8 cellular contexts compared by ENCODE assay signal in genomic region chr7:70856889-70857511, GRCh38.
DNase-seq lines count a peak whose midpoint lies in the region; ATAC-seq and TF ChIP-seq lines count a peak whose summit lies in the region.

No MANE protein-coding gene starts in this region.

- H4K20me1 ChIP-seq in Karpas-422 (ENCODE audit: insufficient read depth, low read depth, low read length) = no peaks in the 10 kb centered on the region

- no peak overlapping the region for H3K4me2 ChIP-seq in Karpas-422 (ENCODE audit: low read depth, low read length, poor library complexity, severe bottlenecking)

- no peak overlapping the region for H2AFZ ChIP-seq in Karpas-422 (ENCODE audit: low read length)

- H3K4me1 ChIP-seq in Karpas-422 (ENCODE audit: low read length) (no peaks in the 10 kb centered on the region), psoas muscle (no peaks in the 10 kb centered on the region)

- CTCF ChIA-PET in activated naive CD4-positive, alpha-beta T cell treated with anti-CD3 and anti-CD28 coated beads, Interleukin-2, amount 10 ng/mL, durations not matched to agents 7 days and 5 days (lab: Charles Lee) = interaction anchor here (0.7 to 6.9 kb wide), 3 partner anchors 11 to 878 kb away, joined by 3 to 48 read pairs (median 4); no protein-coding TSS in a partner anchor

- no peaks in the 10 kb centered on the region for H3K79me2 ChIP-seq in Karpas-422 (ENCODE audit: low read length)

- peaks cover 13% of the 10 kb centered on the region for H3K9me3 Mint-ChIP-seq in activated naive CD4-positive, alpha-beta T cell treated with anti-CD3 and anti-CD28 coated beads, Interleukin-2, amount 10 ng/mL, durations not matched to agents 7 days and 5 days

- no peaks in the 10 kb centered on the region for H3K27me3 ChIP-seq in Karpas-422 (ENCODE audit: low read length)
- H3K27me3 ChIP-seq in psoas muscle (ENCODE audit: insufficient read depth in 3 of 3, low read length in 2 of 3) = no peaks in the 10 kb centered on the region

- H3K9me2 ChIP-seq in Karpas-422 (replicated peaks; ENCODE audit: insufficient read depth, low read length) = no peaks in the 10 kb centered on the region

- peak; percentile 95 for TF ChIP-seq CTCF in psoas muscle (IDR thresholded peaks at IDR 0.05)

- WGBS in psoas muscle, 3 donors = 12 to 19% (median 13%) methylated on average over 4 of the region's 4 CpGs

- H3K27ac Mint-ChIP-seq in activated naive CD4-positive, alpha-beta T cell treated with anti-CD3 and anti-CD28 coated beads, Interleukin-2, amount 10 ng/mL, durations not matched to agents 7 days and 5 days = no peak overlapping the region

- H3K36me3 Mint-ChIP-seq in activated naive CD4-positive, alpha-beta T cell treated with anti-CD3 and anti-CD28 coated beads, Interleukin-2, amount 10 ng/mL, durations not matched to agents 7 days and 5 days = no peaks in the 10 kb centered on the region

- H3K27me3 Mint-ChIP-seq in activated naive CD4-positive, alpha-beta T cell treated with anti-CD3 and anti-CD28 coated beads, Interleukin-2, amount 10 ng/mL, durations not matched to agents 7 days and 5 days = no peaks in the 10 kb centered on the region

- no peak for ATAC-seq in left cardiac atrium
- ATAC-seq in psoas muscle = no peak
- no peak for ATAC-seq in HG03196 (IDR thresholded peaks at IDR 0.05; ENCODE audit: unreplicated experiment)
- no peak for ATAC-seq in HG03280 (IDR thresholded peaks at IDR 0.05; ENCODE audit: unreplicated experiment)

- H3K9me3 ChIP-seq in Karpas-422 (ENCODE audit: low read length) (no peaks in the 10 kb centered on the region), psoas muscle (no peaks in the 10 kb centered on the region)

- H3K4me3 ChIP-seq in Karpas-422 (ENCODE audit: low read length) = no peak overlapping the region
- H3K4me3 ChIP-seq in psoas muscle = no peak overlapping the region

- H3K4me1 Mint-ChIP-seq in activated naive CD4-positive, alpha-beta T cell treated with anti-CD3 and anti-CD28 coated beads, Interleukin-2, amount 10 ng/mL, durations not matched to agents 7 days and 5 days = no peaks in the 10 kb centered on the region

- intact Hi-C loops in left cardiac atrium (cut with DNase I) = loop anchor here (2.0 kb wide), 1 partner anchor 876 kb away; no protein-coding TSS in a partner anchor
- intact Hi-C loops in psoas muscle (cut with DNase I) = loop anchor here in 1 of 2 donors (1.0 to 2.0 kb wide), 2 partner anchors 876 to 879 kb away; no protein-coding TSS in a partner anchor

- no peak overlapping the region for H3K9ac ChIP-seq in Karpas-422 (ENCODE audit: low read length)

- no peak overlapping the region for H3K27ac ChIP-seq in Karpas-422 (ENCODE audit: low read length)
- H3K27ac ChIP-seq in psoas muscle = no peak overlapping the region

- H3K36me3 ChIP-seq in Karpas-422 (ENCODE audit: insufficient read depth, low read length) (no peaks in the 10 kb centered on the region), psoas muscle (ENCODE audit: insufficient read depth in 1 of 2, low read depth in 1 of 2) (no peaks in the 10 kb centered on the region)

- DNase-seq in DMS79 (lab: John Stamatoyannopoulos, UW) = peak; percentile 14
- peak; percentile 89 for DNase-seq in Karpas-422
- peak; percentile 3 to 38 for DNase-seq in SHP77 (lab: John Stamatoyannopoulos, UW)
- peak; percentile 61 for DNase-seq in activated naive CD4-positive, alpha-beta T cell treated with anti-CD3 and anti-CD28 coated beads, Interleukin-2, amount 10 ng/mL, durations not matched to agents 7 days and 5 days
- DNase-seq in left cardiac atrium = peak; percentile 62
- DNase-seq in psoas muscle = peak; percentile 53 to 70

- H3K4me3 Mint-ChIP-seq in activated naive CD4-positive, alpha-beta T cell treated with anti-CD3 and anti-CD28 coated beads, Interleukin-2, amount 10 ng/mL, durations not matched to agents 7 days and 5 days = no peak overlapping the region

Comparison
In these comparisons a context has a peak if more than half of its experiments do, and no peak if none do; other contexts are left out.
1. DNase-seq: peak in every context shown above with its lines; median percentile 89 in Karpas-422; 62 in left cardiac atrium; 62 in psoas muscle; 61 in activated naive CD4-positive, alpha-beta T cell treated with anti-CD3 and anti-CD28 coated beads, Interleukin-2, amount 10 ng/mL, durations not matched to agents 7 days and 5 days; 20 in SHP77; 14 in DMS79.